18 cellular contexts compared by ENCODE assay signal in the genomic region with DNA sequence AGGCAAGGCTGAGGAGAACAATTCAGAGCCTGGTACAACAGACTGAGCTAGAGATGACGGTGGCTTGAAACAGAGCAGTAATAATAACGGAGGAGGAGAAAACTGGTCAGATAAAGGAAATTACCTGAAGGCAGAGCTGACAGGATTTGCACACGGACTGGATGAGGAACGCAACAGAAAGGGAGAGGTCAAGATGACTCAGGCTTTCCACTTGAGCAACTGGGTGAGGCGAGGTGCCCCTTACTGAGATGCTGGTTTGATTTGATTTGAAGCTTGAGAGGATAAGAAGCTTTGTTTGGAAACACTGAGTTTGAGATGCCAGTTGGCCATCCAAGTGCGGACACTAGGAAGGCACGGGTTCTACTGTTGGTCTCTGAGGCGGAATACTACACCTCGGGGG. TPM values are rescaled to one million over a fixed set of nuclear protein-coding genes. Genes with fewer than 3 reads are reported as not detected.
DNase-seq lines count a peak whose midpoint lies in the region; ATAC-seq, FAIRE-seq and TF ChIP-seq lines count a peak whose summit lies in the region.
"Had no signal": no experiment of that assay in that cellular context is flagged by ENCODE, and none has a peak within 500 bp of the region (broad histone marks: within the 10 kb centered on the region; RNA-seq: fewer than 3 reads in every experiment).

No MANE protein-coding gene starts in this region.

- TF ChIP-seq POLR2A in GM12892 (IDR thresholded peaks at IDR 0.05; ENCODE audit: low read depth, low read length) (no peak), NB4 (IDR thresholded peaks at IDR 0.05; ENCODE audit: extremely low read depth, insufficient read length) (no peak)

- no peak for TF ChIP-seq RAD21 in SK-N-SH (IDR thresholded peaks at IDR 0.05; ENCODE audit: low read length)

- no peak overlapping the region for H3K27ac Mint-ChIP-seq in activated T-cell treated with anti-CD3 and anti-CD28 coated beads, Interleukin-2, amount 50 U/mL, for 72 hours
- H3K27ac Mint-ChIP-seq: memory B cell had no signal

- no peaks in the 10 kb centered on the region for H3K9me2 ChIP-seq in SK-N-SH

- no peaks in the 10 kb centered on the region for H3K79me2 ChIP-seq in SK-N-SH (ENCODE audit: insufficient read depth)

- no peak overlapping the region for H2AFZ ChIP-seq in mesenchymal stem cell (ENCODE audit: low read depth, low read length)
- H2AFZ ChIP-seq in SK-N-SH (ENCODE audit: low read depth), result no peak overlapping the region

- FAIRE-seq in GM12892 (lab: Jason Lieb, UNC) (peak; percentile 81), bronchial epithelial cell (lab: Jason Lieb, UNC) (no peak)
- FAIRE-seq: TTC549 had no signal

- ATAC-seq in GM21737 (IDR thresholded peaks at IDR 0.05; ENCODE audit: unreplicated experiment), result no peak
- ATAC-seq in activated T-cell treated with anti-CD3 and anti-CD28 coated beads, Interleukin-2, amount 50 U/mL, for 72 hours (replicated peaks in 1 of 2), result no peak
- ATAC-seq: stimulated activated naive CD8-positive, alpha-beta T cell treated with anti-CD3 and anti-CD28 coated beads, Interleukin-15, Interleukin-2, amounts not matched to agents 100 U/mL and 50 U/mL, for 24 hours had no signal

- no peaks in the 10 kb centered on the region for H3K36me3 ChIP-seq in bronchial epithelial cell (ENCODE audit: control insufficient read depth, insufficient read depth, low read length)
- H3K36me3 ChIP-seq in mesenchymal stem cell (ENCODE audit: control insufficient read depth in 1 of 2, insufficient read depth in 2 of 2, low read depth in 1 of 2, low read length in 2 of 2), result no peaks in the 10 kb centered on the region
- H3K36me3 ChIP-seq in SK-N-SH (replicated peaks in 1 of 2; ENCODE audit: control insufficient read depth in 1 of 2, insufficient read depth in 2 of 2, low read length in 1 of 2), result no peaks in the 10 kb centered on the region

- no peak for TF ChIP-seq EP300 in SK-N-SH (IDR thresholded peaks at IDR 0.05; ENCODE audit: borderline replicate concordance in 1 of 2, low read depth in 1 of 2, low read length in 1 of 2)

- H3K9ac ChIP-seq in mesenchymal stem cell (ENCODE audit: low read length) (no peak overlapping the region), SK-N-SH (no peak overlapping the region)

- peaks cover 24% of the 10 kb centered on the region for H3K27me3 Mint-ChIP-seq in activated T-cell treated with anti-CD3 and anti-CD28 coated beads, Interleukin-2, amount 50 U/mL, for 72 hours (ENCODE audit: low read depth)

- H3K9me3 Mint-ChIP-seq in activated T-cell treated with anti-CD3 and anti-CD28 coated beads, Interleukin-2, amount 50 U/mL, for 72 hours, result no peaks in the 10 kb centered on the region
- H3K9me3 Mint-ChIP-seq: central memory CD8-positive, alpha-beta T cell; memory B cell had no signal

- no peak overlapping the region for H3K4me3 ChIP-seq in NB4 (ENCODE audit: low read depth, low read length)
- no peak overlapping the region for H3K4me3 ChIP-seq in bronchial epithelial cell (ENCODE audit: low read depth, low read length)
- no peak overlapping the region for H3K4me3 ChIP-seq in mesenchymal stem cell (ENCODE audit: insufficient read depth in 1 of 2, low read depth in 1 of 2, low read length in 2 of 2)
- H3K4me3 ChIP-seq in SK-N-SH (ENCODE audit: low read depth in 2 of 2, low read length in 1 of 2), result no peak overlapping the region

- 86% methylated on average over 9 of the region's 9 CpGs for WGBS in mesenchymal stem cell
- 78% methylated on average over 9 of the region's 9 CpGs for WGBS in SK-N-SH (ENCODE audit: low lambda C conversion rate)

- H3K4me1 Mint-ChIP-seq in activated T-cell treated with anti-CD3 and anti-CD28 coated beads, Interleukin-2, amount 50 U/mL, for 72 hours (ENCODE audit: low read depth), result peaks cover 6% of the 10 kb centered on the region
- H3K4me1 Mint-ChIP-seq: central memory CD8-positive, alpha-beta T cell had no signal

- peaks cover 8% of the 10 kb centered on the region for H3K4me1 ChIP-seq in mesenchymal stem cell (ENCODE audit: control insufficient read depth, insufficient read depth, low read depth, low read length)
- H3K4me1 ChIP-seq in SK-N-SH (ENCODE audit: control insufficient read depth in 1 of 2, insufficient read depth in 2 of 2, low read depth in 1 of 2, low read length in 1 of 2), result no peaks in the 10 kb centered on the region

- H2BK12ac ChIP-seq in mesenchymal stem cell (ENCODE audit: low read length in 2 of 2), result no peak overlapping the region

- H4K20me1 ChIP-seq in SK-N-SH (ENCODE audit: insufficient read depth), result no peaks in the 10 kb centered on the region

- peak; percentile 25 for DNase-seq in GM12892 (ENCODE audit: insufficient read length)
- peak; percentile 40 for DNase-seq in NB4 (ENCODE audit: low read depth)
- DNase-seq in bronchial epithelial cell (ENCODE audit: low read depth), result peak; percentile 81
- peak; percentile 59 for DNase-seq in mesenchymal stem cell
- no peak for DNase-seq in SK-N-SH
- DNase-seq in NCI-H187 (lab: John Stamatoyannopoulos, UW), result no peak
- no peak for DNase-seq in activated T-cell treated with anti-CD3 and anti-CD28 coated beads, Interleukin-2, amount 50 U/mL, for 72 hours
- DNase-seq: activated naive CD4-positive, alpha-beta T cell treated with anti-CD3 and anti-CD28 coated beads, Interleukin-2, amount 50 U/mL, for 16 hours; H7; hippocampal formation; NCI-H1436 treated with DMSO at 0.1 percent for 48 hours; NCI-H524 treated with DMSO at 0.1 percent for 48 hours; nucleus accumbens; stimulated activated naive CD8-positive, alpha-beta T cell treated with anti-CD3 and anti-CD28 coated beads, Interleukin-15, Interleukin-2, amounts not matched to agents 100 U/mL and 50 U/mL, for 24 hours had no signal

- POLR2A ChIA-PET in SK-N-SH (lab: Yijun Ruan, JAX), result no interaction called here

- H2BK15ac ChIP-seq in mesenchymal stem cell (ENCODE audit: low read depth, poor library complexity, severe bottlenecking), result no peak overlapping the region

- no peak overlapping the region for H3K4ac ChIP-seq in mesenchymal stem cell (ENCODE audit: low read depth in 1 of 2, low read length in 2 of 2)

- H3K4me3 Mint-ChIP-seq in activated T-cell treated with anti-CD3 and anti-CD28 coated beads, Interleukin-2, amount 50 U/mL, for 72 hours, result no peak overlapping the region
- H3K4me3 Mint-ChIP-seq: central memory CD8-positive, alpha-beta T cell; memory B cell had no signal

- H2AK5ac ChIP-seq in mesenchymal stem cell (ENCODE audit: low read length, severe bottlenecking), result no peak overlapping the region

- H3K27ac ChIP-seq in mesenchymal stem cell (ENCODE audit: low read length, poor library complexity, severe bottlenecking) (no peak overlapping the region), SK-N-SH (ENCODE audit: low read depth in 2 of 2, low read length in 1 of 2) (no peak overlapping the region)

- peak overlapping the region in 1 of 2 experiments; percentile 18 for H3K14ac ChIP-seq in mesenchymal stem cell (ENCODE audit: low read length in 2 of 2)

- H3K9me3 ChIP-seq in mesenchymal stem cell (ENCODE audit: control insufficient read depth, low read length), result peaks cover 11% of the 10 kb centered on the region
- no peaks in the 10 kb centered on the region for H3K9me3 ChIP-seq in SK-N-SH

- no peak overlapping the region for H3K23ac ChIP-seq in mesenchymal stem cell (ENCODE audit: low read length in 2 of 2)

- H3K79me1 ChIP-seq in mesenchymal stem cell (replicated peaks; ENCODE audit: low read length, poor library complexity, severe bottlenecking), result no peaks in the 10 kb centered on the region

- no peak overlapping the region for H4K91ac ChIP-seq in mesenchymal stem cell (ENCODE audit: low read length)

- H4K8ac ChIP-seq in mesenchymal stem cell (ENCODE audit: low read length), result peak overlapping the region; percentile 13

- H2BK120ac ChIP-seq in mesenchymal stem cell (ENCODE audit: low read depth, low read length), result no peak overlapping the region

- H2BK5ac ChIP-seq in mesenchymal stem cell (ENCODE audit: low read depth, low read length, poor library complexity, severe bottlenecking), result no peak overlapping the region

- CTCF ChIA-PET in SK-N-SH (lab: Yijun Ruan, JAX), result interaction anchor here (1.4 to 1.6 kb wide), 2 partner anchors 24 to 98 kb away, joined by 7 to 9 read pairs; no protein-coding TSS in a partner anchor

- H3K27me3 ChIP-seq in bronchial epithelial cell (ENCODE audit: control insufficient read depth, insufficient read depth, low read length), result peaks cover 8% of the 10 kb centered on the region
- H3K27me3 ChIP-seq in mesenchymal stem cell (ENCODE audit: control insufficient read depth in 1 of 2, insufficient read depth in 1 of 2, low read length in 2 of 2), result peaks cover 0 to 9% of the 10 kb centered on the region in 2 experiments
- no peaks in the 10 kb centered on the region for H3K27me3 ChIP-seq in SK-N-SH (ENCODE audit: insufficient read depth)

- H3K4me2 ChIP-seq in mesenchymal stem cell (ENCODE audit: low read length, poor library complexity, severe bottlenecking) (no peak overlapping the region), SK-N-SH (no peak overlapping the region)

- H3F3A ChIP-seq in SK-N-SH (replicated peaks; ENCODE audit: insufficient read depth), result no peaks in the 10 kb centered on the region

- H3K36me3 Mint-ChIP-seq in activated T-cell treated with anti-CD3 and anti-CD28 coated beads, Interleukin-2, amount 50 U/mL, for 72 hours (ENCODE audit: insufficient read depth in 2 of 2), result no peaks in the 10 kb centered on the region
- H3K36me3 Mint-ChIP-seq: memory B cell had no signal

- H3K18ac ChIP-seq in mesenchymal stem cell (ENCODE audit: low read depth in 1 of 2, low read length in 2 of 2), result peak overlapping the region in 1 of 2 experiments; percentile 30

- no peak for TF ChIP-seq CTCF in NB4 (IDR thresholded peaks at IDR 0.05; ENCODE audit: low read depth, low read length)
- TF ChIP-seq CTCF in bronchial epithelial cell (IDR thresholded peaks at IDR 0.05; ENCODE audit: insufficient read depth, low read length, severe bottlenecking), result no peak
- TF ChIP-seq CTCF in SK-N-SH (IDR thresholded peaks at IDR 0.05), result no peak

RNA-seq across cellular contexts. Expression of a gene that starts 35.4 kb away (rescaled TPM):
- polyA plus RNA-seq in GM12892 (2012; ENCODE audit: missing spikeins), result not detected
- total RNA-seq in bronchial epithelial cell, result 1.6 and 2.2 TPM in 2 replicates
- polyA plus RNA-seq in mesenchymal stem cell (2013, experiment 1 of 2), result 8.6 TPM
- 8.6 TPM for polyA plus RNA-seq in mesenchymal stem cell (2013, experiment 2 of 2)
- polyA plus RNA-seq in SK-N-SH (2012; rRNA removed), result 2.1 and 2.6 TPM in 2 replicates
- polyA plus RNA-seq in SK-N-SH (2012; cell fraction: cytosol; rRNA removed), result 1.7 and 2.3 TPM in 2 replicates
- polyA plus RNA-seq in SK-N-SH (2012; cell fraction: nucleus; rRNA removed), result 1.7 and 3.4 TPM in 2 replicates
- 1 to 10 TPM; 3.1 to 3.2 TPM for total RNA-seq in activated T-cell treated with anti-CD3 and anti-CD28 coated beads, Interleukin-2, amount 50 U/mL, for 72 hours

RNA-seq across cellular contexts. Expression of a gene that starts 52.2 kb away (rescaled TPM):
- 0.47 TPM for polyA plus RNA-seq in GM12892 (2012; ENCODE audit: missing spikeins)
- total RNA-seq in bronchial epithelial cell, result not detected in 2 replicates
- polyA plus RNA-seq in mesenchymal stem cell (2013, experiment 1 of 2), result 1.5 TPM
- polyA plus RNA-seq in mesenchymal stem cell (2013, experiment 2 of 2), result 1.7 TPM
- polyA plus RNA-seq in SK-N-SH (2012; rRNA removed), result 0.70 and 0.76 TPM in 2 replicates
- polyA plus RNA-seq in SK-N-SH (2012; cell fraction: cytosol; rRNA removed), result 0.79 and 0.88 TPM in 2 replicates
- 1.2 and 1.4 TPM in 2 replicates for polyA plus RNA-seq in SK-N-SH (2012; cell fraction: nucleus; rRNA removed)
- under 1 TPM in 1 of 2 donors, not detected in 1; 0.37 TPM for total RNA-seq in activated T-cell treated with anti-CD3 and anti-CD28 coated beads, Interleukin-2, amount 50 U/mL, for 72 hours

Comparison
In these comparisons a context has a peak if more than half of its experiments do, and no peak if none do; other contexts are left out.
1. DNase-seq: peak in GM12892 (single experiment), NB4 (single experiment), bronchial epithelial cell (single experiment) and mesenchymal stem cell (single experiment); none in SK-N-SH (single experiment), NCI-H187 (0 of 2) and activated T-cell treated with anti-CD3 and anti-CD28 coated beads, Interleukin-2, amount 50 U/mL, for 72 hours (0 of 2).